In the genomic region with DNA sequence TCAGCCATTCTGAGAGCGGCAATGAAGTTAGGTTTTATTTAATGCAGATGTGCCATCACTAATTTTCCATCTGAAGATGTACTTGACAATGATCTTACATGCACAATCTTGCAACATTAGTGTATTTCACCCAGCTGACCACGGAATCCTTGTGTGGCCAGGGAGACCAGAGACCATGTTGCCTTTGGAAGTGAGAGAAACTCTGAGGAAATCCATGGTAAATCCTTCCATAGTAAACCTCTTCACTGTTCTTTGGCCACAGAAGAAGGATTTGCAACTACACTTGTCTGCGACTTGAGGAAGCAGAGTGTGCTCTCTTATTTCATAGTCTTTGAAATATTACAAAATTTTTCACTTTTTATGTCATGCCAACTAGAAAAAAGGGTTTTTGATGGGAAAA, we compare ENCODE assay signal across 17 cellular contexts.
A peak's percentile ranks its signal among the peaks of the same experiment; 100 is the strongest.
DNase-seq lines count a peak whose midpoint lies in the region; ATAC-seq and TF ChIP-seq lines count a peak whose summit lies in the region.
"Had no signal": no experiment of that assay in that cellular context is flagged by ENCODE, and none has a peak within 500 bp of the region (broad histone marks: within the 10 kb centered on the region; RNA-seq: fewer than 3 reads in every experiment).

No MANE protein-coding gene starts in this region.

- H3K4me3 Mint-ChIP-seq in GM23338: no peak overlapping the region
- H3K4me3 Mint-ChIP-seq: CD4-positive, alpha-beta T cell had no signal

- H3K36me3 Mint-ChIP-seq in GM23338 (ENCODE audit: low read depth): peaks cover 17% of the 10 kb centered on the region; the same call in 2 of the 3 replicates

- no peaks in the 10 kb centered on the region for H3K9me2 ChIP-seq in GM23338 (ENCODE audit: insufficient read depth)

- peak overlapping the region; percentile 43; the same call in 1 of the 2 replicates for H3K27ac ChIP-seq in GM23338 (ENCODE audit: low read depth)
- H3K27ac ChIP-seq: BLaER1 treated with 17β-estradiol and CSF1 and Interleukin-3, amounts not matched to agents 10 nM and 100 nM; GM23248; HL-60 had no signal

- H3K9me3 Mint-ChIP-seq in GM23338: peaks cover 17% of the 10 kb centered on the region
- H3K9me3 Mint-ChIP-seq: CD4-positive, alpha-beta T cell had no signal

- H4K20me1 ChIP-seq in GM23338 (replicated peaks; ENCODE audit: insufficient read depth): no peaks in the 10 kb centered on the region
- H4K20me1 ChIP-seq: BLaER1 treated with 17β-estradiol and CSF1 and Interleukin-3, amounts not matched to agents 10 nM and 100 nM had no signal

- peak overlapping the region; percentile 1; the same call in 1 of the 2 replicates for H2AFZ ChIP-seq in GM23338
- H2AFZ ChIP-seq: GM23248 had no signal

- peaks cover 28% of the 10 kb centered on the region for H3K4me1 Mint-ChIP-seq in GM23338

- TF ChIP-seq CTCF in GM23338 (conservative IDR thresholded peaks at IDR 0.05; ENCODE audit: low read depth in 2 of 2) (no peak), fibroblast of mammary gland (conservative IDR thresholded peaks at IDR 0.05; ENCODE audit: control insufficient read depth, insufficient read depth, low read depth, low read length) (no peak)

- intact Hi-C loops in sciatic nerve (cut with DNase I): no loop called here

- H3K79me2 ChIP-seq in GM23338 (replicated peaks; ENCODE audit: insufficient read depth): no peaks in the 10 kb centered on the region

- no peak overlapping the region for H3K27ac Mint-ChIP-seq in GM23338
- H3K27ac Mint-ChIP-seq: CD4-positive, alpha-beta T cell had no signal

- no peaks in the 10 kb centered on the region for H3K27me3 Mint-ChIP-seq in GM23338 (ENCODE audit: insufficient read depth, low read depth, poor library complexity)

- ATAC-seq in GM23338 (no peak), sciatic nerve (peak; percentile 88), HG03571 (IDR thresholded peaks at IDR 0.05; ENCODE audit: unreplicated experiment) (no peak)
- ATAC-seq: GM12878 had no signal

- peaks cover 20% of the 10 kb centered on the region; the same call in 1 of the 2 replicates for H3K4me1 ChIP-seq in GM23338 (ENCODE audit: insufficient read depth)
- peaks cover 3% of the 10 kb centered on the region for H3K4me1 ChIP-seq in adipocyte (ENCODE audit: control insufficient read depth, insufficient read depth, low read length)

- H3K9ac ChIP-seq in adipocyte (ENCODE audit: low read length): no peak overlapping the region
- H3K9ac ChIP-seq: BLaER1 treated with 17β-estradiol and CSF1 and Interleukin-3, amounts not matched to agents 10 nM and 100 nM; GM23248 had no signal

- H3K9me3 ChIP-seq in adipocyte (ENCODE audit: control insufficient read depth, low read length): peaks cover 3% of the 10 kb centered on the region
- H3K9me3 ChIP-seq: HAP-1 had no signal

- no peak overlapping the region for H3K4me3 ChIP-seq in GM23338
- H3K4me3 ChIP-seq in adipocyte (ENCODE audit: low read length): no peak overlapping the region
- no peak overlapping the region for H3K4me3 ChIP-seq in fibroblast of mammary gland (ENCODE audit: control insufficient read depth, low read depth, low read length)
- H3K4me3 ChIP-seq: BLaER1 treated with 17β-estradiol and CSF1 and Interleukin-3, amounts not matched to agents 10 nM and 100 nM; GM12878; GM23248; HAP-1 had no signal

- H3K27me3 ChIP-seq in GM23338 (ENCODE audit: insufficient read depth): no peaks in the 10 kb centered on the region
- no peaks in the 10 kb centered on the region for H3K27me3 ChIP-seq in adipocyte (replicated peaks; ENCODE audit: control insufficient read depth, insufficient read depth, low read length)
- H3K27me3 ChIP-seq: BLaER1 treated with 17β-estradiol and CSF1 and Interleukin-3, amounts not matched to agents 10 nM and 100 nM had no signal

- no peak overlapping the region for H3K4me2 ChIP-seq in GM23338
- H3K4me2 ChIP-seq: BLaER1 treated with 17β-estradiol and CSF1 and Interleukin-3, amounts not matched to agents 10 nM and 100 nM had no signal

- H3K36me3 ChIP-seq in GM23338 (ENCODE audit: insufficient read depth) (no peaks in the 10 kb centered on the region), adipocyte (ENCODE audit: control insufficient read depth, insufficient read depth, low read length, severe bottlenecking) (no peaks in the 10 kb centered on the region)
- H3K36me3 ChIP-seq: BLaER1 treated with 17β-estradiol and CSF1 and Interleukin-3, amounts not matched to agents 10 nM and 100 nM; HAP-1 had no signal

- no peaks in the 10 kb centered on the region for H3F3A ChIP-seq in GM23338 (replicated peaks; ENCODE audit: low read depth)

- DNase-seq in GM23338 (ENCODE audit: low spot score): no peak
- DNase-seq in adipocyte (ENCODE audit: low read depth): peak; percentile 40
- DNase-seq in fibroblast of mammary gland (ENCODE audit: low read depth): peak; percentile 10
- no peak for DNase-seq in sciatic nerve (ENCODE audit: low spot score)
- DNase-seq in activated CD4-positive, alpha-beta T cell treated with anti-CD3 and anti-CD28 coated beads for 4 hours: no peak
- DNase-seq in cerebellar nuclear complex (lab: John Stamatoyannopoulos, UW): no peak
- DNase-seq: 8988T; CD4-positive, alpha-beta T cell; DMS79; GM23248; IMR-90; KBM-7 had no signal

TF ChIP-seq in GM23338, 12 proteins besides CTCF, POLR2A, EP300 and RAD21:
- TF ChIP-seq EZH2 (IDR thresholded peaks at IDR 0.05; ENCODE audit: low read depth, unreplicated experiment): no peak
- TF ChIP-seq STAT1 (IDR thresholded peaks at IDR 0.05; ENCODE audit: unreplicated experiment): no peak
- no peak for TF ChIP-seq EZH2phosphoT487 (IDR thresholded peaks at IDR 0.05; ENCODE audit: unreplicated experiment)
- no peak for TF ChIP-seq JUNB (IDR thresholded peaks at IDR 0.05; ENCODE audit: unreplicated experiment)

Comparison
In these comparisons a context has a peak if more than half of its experiments do, and no peak if none do; other contexts are left out.
1. DNase-seq: peak in adipocyte (single experiment) and fibroblast of mammary gland (single experiment); none in GM23338 (single experiment), sciatic nerve (single experiment), activated CD4-positive, alpha-beta T cell treated with anti-CD3 and anti-CD28 coated beads for 4 hours (0 of 2) and cerebellar nuclear complex (0 of 2).